In the genomic region with DNA sequence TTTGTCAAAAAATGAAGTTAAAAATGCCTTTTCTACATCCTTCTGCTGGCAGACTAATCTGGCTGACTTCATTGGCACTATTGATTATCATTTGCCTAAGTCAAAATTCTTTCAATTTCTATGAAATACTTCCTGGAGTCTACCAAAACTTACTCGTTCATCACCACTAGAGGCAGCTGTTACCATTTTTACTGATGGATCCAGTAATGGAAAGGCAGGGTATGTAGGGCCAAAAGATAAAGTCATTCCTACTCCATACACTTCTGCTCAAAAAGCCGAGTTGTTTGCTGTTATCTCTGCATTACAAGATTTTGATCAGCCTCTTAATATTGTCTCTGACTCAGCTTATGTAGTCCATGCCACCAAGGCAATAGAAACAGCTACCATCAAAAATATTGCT, we compare ENCODE assay signal across 8 cellular contexts. TPM values are rescaled to one million over a fixed set of nuclear protein-coding genes. Genes with fewer than 3 reads are reported as not detected.
DNase-seq lines count a peak whose midpoint lies in the region; ATAC-seq, FAIRE-seq and TF ChIP-seq lines count a peak whose summit lies in the region.
"Not testable (repeated sequence)": the region's sequence is repeated elsewhere in the genome, so short reads cannot be mapped to it uniquely, and the experiment has no call there.

No MANE protein-coding gene starts in this region.

- not testable (repeated sequence) for H2BK5ac ChIP-seq in H1 (ENCODE audit: low read depth, low read length)

- not testable (repeated sequence) for H3K9me3 ChIP-seq in A549; H1 (ENCODE audit: insufficient read depth in 2 of 2, low read depth in 1 of 2, low read length in 1 of 2); osteoblast (ENCODE audit: low read depth, low read length)

- not testable (repeated sequence) for H2BK12ac ChIP-seq in H1 (ENCODE audit: low read depth, low read length)

- peak overlapping the region; percentile 61 to 83; a peak in 5 of 6 replicates for H3K27ac ChIP-seq in A549
- not testable (repeated sequence) for H3K27ac ChIP-seq in H1 (ENCODE audit: low read depth, low read length); osteoblast (ENCODE audit: low read depth, low read length)

- H2BK20ac ChIP-seq in H1 (ENCODE audit: low read length) = not testable (repeated sequence)

- H2AK5ac ChIP-seq in H1 (ENCODE audit: low read depth, low read length) = not testable (repeated sequence)

- not testable (repeated sequence) for H3K36me3 ChIP-seq in H1 (ENCODE audit: control insufficient read depth in 2 of 4, insufficient read depth in 4 of 4, low read length in 3 of 4); osteoblast (ENCODE audit: insufficient read depth, low read length)

- not testable (repeated sequence) for H3K23me2 ChIP-seq in H1 (ENCODE audit: low read depth, low read length)

- H3K18ac ChIP-seq in H1 (ENCODE audit: extremely low read depth, low read length) = not testable (repeated sequence)

- not testable (repeated sequence) for H3K4ac ChIP-seq in H1 (replicated peaks; ENCODE audit: insufficient read length, low read depth, low read length)

- not testable (repeated sequence) for H3K27ac Mint-ChIP-seq in activated CD8-positive, alpha-beta T cell treated with anti-CD3 and anti-CD28 coated beads for 36 hours

- not testable (repeated sequence) for H3K56ac ChIP-seq in H1 (replicated peaks; ENCODE audit: insufficient read length, low read depth, low read length)

- not testable (repeated sequence) for TF ChIP-seq POLR2A in A549 (IDR thresholded peaks at IDR 0.05; ENCODE audit: low read length); H1 (IDR thresholded peaks at IDR 0.05; ENCODE audit: control extremely low read depth in 1 of 2, low read depth in 2 of 2, low read length in 2 of 2)

- TF ChIP-seq EP300 in A549 (IDR thresholded peaks at IDR 0.05); H1 (IDR thresholded peaks at IDR 0.05; ENCODE audit: borderline replicate concordance in 1 of 2, low read depth in 2 of 2, low read length in 2 of 2): not testable (repeated sequence)

- TF ChIP-seq CTCF in A549 (IDR thresholded peaks at IDR 0.05) (peak; percentile 60), H1 (IDR thresholded peaks at IDR 0.05; ENCODE audit: control extremely low read depth in 1 of 3, insufficient read depth in 1 of 3, low read depth in 1 of 3, low read length in 3 of 3) (peak in 2 of 3 experiments; percentile 19 to 53; a peak in 2 of 4 replicates), osteoblast (IDR thresholded peaks at IDR 0.05; ENCODE audit: extremely low read depth, low read depth, low read length) (peak; percentile 48)
- TF ChIP-seq CTCF in activated CD8-positive, alpha-beta T cell treated with anti-CD3 and anti-CD28 coated beads for 36 hours (IDR thresholded peaks at IDR 0.05) = peak; percentile 56

- DNase-seq in A549 (ENCODE audit: low read depth in 1 of 2, low spot score in 1 of 2) (peak in 1 of 2 experiments; percentile 44), EH (ENCODE audit: low read depth) (peak; percentile 26), Kasumi-1 (lab: John Stamatoyannopoulos, UW) (peak; percentile 24 to 60), OCI-M1 (lab: John Stamatoyannopoulos, UW) (peak; percentile 59), iris pigment epithelial cell (ENCODE audit: low read depth) (peak; percentile 24)
- not testable (repeated sequence) for DNase-seq in activated CD8-positive, alpha-beta T cell treated with anti-CD3 and anti-CD28 coated beads for 36 hours; H1 (ENCODE audit: low read depth in 1 of 2, low spot score in 2 of 2); osteoblast (ENCODE audit: insufficient read length, low spot score, missing footprints)

- 0% methylated on average over 2 of the region's 2 CpGs for WGBS in A549 (ENCODE audit: missing lambda C conversion rate)
- WGBS in H1 (ENCODE audit: extremely low coverage in 1 of 2, insufficient coverage in 1 of 2, insufficient read length in 1 of 2, insufficient replicate concordance in 2 of 2, low coverage in 1 of 2, low lambda C conversion rate in 2 of 2, missing lambda C conversion rate in 1 of 2), 2 experiments = 32% methylated on average over 2 of the region's 2 CpGs; no CpG with 5 or more reads in 1 of the 2 experiments

- not testable (repeated sequence) for H3K36me3 Mint-ChIP-seq in activated CD8-positive, alpha-beta T cell treated with anti-CD3 and anti-CD28 coated beads for 36 hours (ENCODE audit: low read depth)

- not testable (repeated sequence) for ATAC-seq in A549; activated CD8-positive, alpha-beta T cell treated with anti-CD3 and anti-CD28 coated beads for 36 hours

- H2AFZ ChIP-seq in H1 (ENCODE audit: low read length) = not testable (repeated sequence)
- peak overlapping the region; percentile 2 for H2AFZ ChIP-seq in osteoblast (ENCODE audit: low read length)

- peak overlapping the region; percentile 81 for H3K4me2 ChIP-seq in A549
- H3K4me2 ChIP-seq in H1 (ENCODE audit: insufficient read depth in 1 of 2, low read depth in 2 of 2, low read length in 2 of 2); osteoblast (ENCODE audit: insufficient read depth, low read length): not testable (repeated sequence)

- H3K9me3 Mint-ChIP-seq in activated CD8-positive, alpha-beta T cell treated with anti-CD3 and anti-CD28 coated beads for 36 hours = not testable (repeated sequence)

- H4K8ac ChIP-seq in H1 (ENCODE audit: extremely low read depth, insufficient read depth, low read length) = not testable (repeated sequence)

- not testable (repeated sequence) for H3K23ac ChIP-seq in H1 (ENCODE audit: insufficient read length)

- FAIRE-seq in A549 (lab: Jason Lieb, UNC); H1 (lab: Jason Lieb, UNC): not testable (repeated sequence)

- H3K4me1 ChIP-seq in A549 = peaks cover 17% of the 10 kb centered on the region
- H3K4me1 ChIP-seq in H1 (replicated peaks in 1 of 4; ENCODE audit: control insufficient read depth in 3 of 4, insufficient read depth in 4 of 4, low read length in 3 of 4); osteoblast (ENCODE audit: insufficient read depth, low read length): not testable (repeated sequence)

- peak overlapping the region; percentile 27; the same call in 1 of the 3 replicates for H3K4me3 ChIP-seq in A549
- H3K4me3 ChIP-seq in H1 (ENCODE audit: extremely low read depth in 1 of 4, insufficient read depth in 2 of 4, low read depth in 3 of 4, low read length in 4 of 4); osteoblast (ENCODE audit: insufficient read depth, low read length): not testable (repeated sequence)

- CTCF ChIA-PET in A549 (lab: Yijun Ruan, JAX) = interaction anchor here (1.0 to 2.6 kb wide), 6 partner anchors 10 to 780 kb away, joined by 3 to 30 read pairs (median 4); partner anchors contain the start of gene CNOT11
- CTCF ChIA-PET in activated CD8-positive, alpha-beta T cell treated with anti-CD3 and anti-CD28 coated beads for 36 hours (lab: Charles Lee) = interaction anchor here (1.0 to 2.7 kb wide), 9 partner anchors 8 to 146 kb away, joined by 3 to 23 read pairs (median 5); partner anchors contain the start of gene CREG2
- CTCF ChIA-PET in H1 (lab: Charles Lee; ENCODE audit: partially characterized antibody) = interaction anchor here (0.8 to 5.1 kb wide), 13 partner anchors 9 to 178 kb away, joined by 3 to 45 read pairs (median 4); partner anchors contain the start of gene CNOT11

- H3K4me3 Mint-ChIP-seq in activated CD8-positive, alpha-beta T cell treated with anti-CD3 and anti-CD28 coated beads for 36 hours = not testable (repeated sequence)

- not testable (repeated sequence) for H3K14ac ChIP-seq in H1 (ENCODE audit: insufficient read length)

- not testable (repeated sequence) for H3K79me2 ChIP-seq in H1 (ENCODE audit: control insufficient read depth in 1 of 2, insufficient read depth in 2 of 2, low read length in 2 of 2); osteoblast (ENCODE audit: insufficient read depth, low read length)

- H2BK15ac ChIP-seq in H1 (ENCODE audit: low read length) = not testable (repeated sequence)

- POLR2A ChIA-PET in A549 (lab: Yijun Ruan, JAX) (interaction anchor here (2.8 kb wide), 1 partner anchor 12 kb away, joined by 8 read pairs; the partner anchor contains the start of gene CNOT11), H1 (lab: Charles Lee; ENCODE audit: partially characterized antibody) (interaction anchor here (2.7 kb wide), 1 partner anchor 12 kb away, joined by 10 read pairs; the partner anchor contains the start of gene CNOT11)
- POLR2A ChIA-PET in activated CD8-positive, alpha-beta T cell treated with anti-CD3 and anti-CD28 coated beads for 36 hours (lab: Charles Lee) = interaction anchor here (1.8 kb wide), 1 partner anchor 68 kb away, joined by 5 read pairs; the partner anchor contains the start of gene RNF149

- H4K91ac ChIP-seq in H1 (replicated peaks; ENCODE audit: insufficient read length, low read length) = not testable (repeated sequence)

- H3K27me3 ChIP-seq in H1 (replicated peaks in 1 of 4; ENCODE audit: control insufficient read depth in 3 of 4, extremely low read depth in 1 of 4, insufficient read depth in 3 of 4, low read length in 3 of 4); osteoblast (ENCODE audit: insufficient read depth, low read length): not testable (repeated sequence)

- not testable (repeated sequence) for H3K4me1 Mint-ChIP-seq in activated CD8-positive, alpha-beta T cell treated with anti-CD3 and anti-CD28 coated beads for 36 hours (ENCODE audit: low read depth)

- intact Hi-C loops in activated CD8-positive, alpha-beta T cell treated with anti-CD3 and anti-CD28 coated beads for 36 hours (cut with micrococcal nuclease) = not testable (repeated sequence)

- TF ChIP-seq RAD21 in A549 (conservative IDR thresholded peaks at IDR 0.05 in 1 of 2, IDR thresholded peaks at IDR 0.05 in 1 of 2) (peak; percentile 47 to 57; a peak in 4 of 5 replicates), H1 (IDR thresholded peaks at IDR 0.05 in 1 of 2, conservative IDR thresholded peaks at IDR 0.05 in 1 of 2; ENCODE audit: low read depth in 2 of 2, low read length in 2 of 2) (peak; percentile 49 to 55)

- H3K27me3 Mint-ChIP-seq in activated CD8-positive, alpha-beta T cell treated with anti-CD3 and anti-CD28 coated beads for 36 hours = not testable (repeated sequence)

- not testable (repeated sequence) for H3K79me1 ChIP-seq in H1 (ENCODE audit: low read depth, low read length)

- H4K5ac ChIP-seq in H1 (ENCODE audit: insufficient read length, low read depth, low read length) = not testable (repeated sequence)

- H4K20me1 ChIP-seq in H1 (replicated peaks in 1 of 2; ENCODE audit: control insufficient read depth in 1 of 2, insufficient read depth in 2 of 2, low read length in 2 of 2); osteoblast (ENCODE audit: insufficient read depth, low read length): not testable (repeated sequence)

- not testable (repeated sequence) for H3K9ac ChIP-seq in H1 (replicated peaks in 1 of 4; ENCODE audit: extremely low read depth in 1 of 4, low read depth in 3 of 4, low read length in 3 of 4)

- H2BK120ac ChIP-seq in H1 (replicated peaks; ENCODE audit: low read depth, low read length) = not testable (repeated sequence)

RNA-seq across cellular contexts. Expression of gene CNOT11, which starts 12.0 kb away (rescaled TPM):
- 76.7 and 99.1 TPM in 2 replicates for polyA plus RNA-seq in A549 (2011; rRNA removed)
- polyA plus RNA-seq in A549 (2012; cell fraction: cytosol; rRNA removed) = 34.4 and 41.4 TPM in 2 replicates
- 30.4 and 55.9 TPM in 2 replicates for polyA plus RNA-seq in A549 (2012; cell fraction: nucleus; rRNA removed)
- 35.4 to 35.8 TPM (median 35.5 TPM) in 3 replicates for polyA plus RNA-seq in A549 (2017; fragmentation: RNase III; extraction: RNeasy Plus Mini Kit Qiagen cat#74134 plus additional on column Dnase treatment)
- polyA minus RNA-seq in A549 (2011; rRNA and poly(A)+ RNA removed) = 56.7 and 63.4 TPM in 2 replicates
- 10 to 100 TPM; 56.7 to 59.7 TPM for total RNA-seq in activated CD8-positive, alpha-beta T cell treated with anti-CD3 and anti-CD28 coated beads for 36 hours
- total RNA-seq in H1 (2021; fragmentation: NEBNext Ultra II Directional; extraction: Animal tissue kit (Norgen Biotek cat#: 25700)) = 54.6 and 56.5 TPM in 2 replicates
- polyA plus RNA-seq in H1 (2011; rRNA removed) = 39.8 and 41.5 TPM in 2 replicates
- 43.2 TPM for polyA plus RNA-seq in H1 (2011; cell fraction: cytosol; rRNA removed)
- 41.3 TPM for polyA plus RNA-seq in H1 (2011; cell fraction: nucleus; rRNA removed)
- polyA plus RNA-seq in H1 (2012, experiment 1 of 2) = 30.3 to 43.2 TPM (median 36.0 TPM) in 4 replicates
- 35.2 TPM for polyA plus RNA-seq in H1 (2012, experiment 2 of 2)
- polyA plus RNA-seq in H1 (2013, experiment 1 of 2) = 45.5 TPM
- polyA plus RNA-seq in H1 (2013, experiment 2 of 2) = 48.2 TPM
- 73.3 and 98.1 TPM in 2 replicates for polyA minus RNA-seq in H1 (2011; rRNA and poly(A)+ RNA removed)
- polyA minus RNA-seq in H1 (2011; cell fraction: cytosol; rRNA and poly(A)+ RNA removed) = 44.9 TPM
- 23.9 TPM for polyA minus RNA-seq in H1 (2011; cell fraction: nucleus; rRNA and poly(A)+ RNA removed)
- 43.4 and 45.1 TPM in 2 replicates for total RNA-seq in osteoblast
